In genomic region chr11:123060265-123061000, GRCh38 we compare ENCODE assay signal across 8 cellular contexts. TPM values are rescaled to one million over a fixed set of nuclear protein-coding genes. Genes with fewer than 3 reads are reported as not detected.
DNase-seq lines count a peak whose midpoint lies in the region; ATAC-seq and TF ChIP-seq lines count a peak whose summit lies in the region.

No MANE protein-coding gene starts in this region.

- H4K20me1 ChIP-seq in DOHH2 (ENCODE audit: control insufficient read depth, insufficient read depth, low read depth, low read length) = peaks cover 35% of the 10 kb centered on the region

- no peak for TF ChIP-seq POLR2A in NB4 (IDR thresholded peaks at IDR 0.05; ENCODE audit: extremely low read depth, insufficient read length)

- peaks cover 71% of the 10 kb centered on the region for H3K79me2 ChIP-seq in DOHH2 (ENCODE audit: control insufficient read depth, low read length)

- H3K4me3 Mint-ChIP-seq in chondrocyte (ENCODE audit: unreplicated experiment) = peak overlapping the region; percentile 97

- H3K27me3 Mint-ChIP-seq in chondrocyte (ENCODE audit: low read depth) = no peaks in the 10 kb centered on the region

- peak overlapping the region; percentile 100 for H3K27ac Mint-ChIP-seq in chondrocyte (ENCODE audit: unreplicated experiment)

- peak overlapping the region; percentile 93 for H3K4me2 ChIP-seq in DOHH2 (ENCODE audit: low read length)

- H3K36me3 Mint-ChIP-seq in chondrocyte (ENCODE audit: low read depth) = peaks cover 59% of the 10 kb centered on the region

- no peaks in the 10 kb centered on the region for H3K9me3 Mint-ChIP-seq in chondrocyte (ENCODE audit: low read depth)

- H3K4me1 Mint-ChIP-seq in chondrocyte (ENCODE audit: low read depth) = peaks cover 71% of the 10 kb centered on the region

- DNase-seq in NB4 (ENCODE audit: low read depth) (peak; percentile 47), chondrocyte (ENCODE audit: low spot score) (no peak), NK-92 (lab: John Stamatoyannopoulos, UW; ENCODE audit: unreplicated experiment) (no peak), NCI-H2227 (lab: John Stamatoyannopoulos, UW; ENCODE audit: unreplicated experiment) (no peak)

- peaks cover 65% of the 10 kb centered on the region for H3F3A ChIP-seq in DOHH2 (ENCODE audit: control insufficient read depth, insufficient read depth)

- H3K9me3 ChIP-seq in DOHH2 (ENCODE audit: control insufficient read depth, insufficient read depth, low read length) (no peaks in the 10 kb centered on the region), muscle layer of duodenum (ENCODE audit: control insufficient read depth in 1 of 2, low read length in 2 of 2) (no peaks in the 10 kb centered on the region)

- no peak for ATAC-seq in GM19452 (IDR thresholded peaks at IDR 0.05; ENCODE audit: unreplicated experiment)
- no peak for ATAC-seq in GM21723 (IDR thresholded peaks at IDR 0.05; ENCODE audit: unreplicated experiment)

- H3K4me3 ChIP-seq in DOHH2 (ENCODE audit: low read length) (peak overlapping the region; percentile 98), NB4 (ENCODE audit: low read depth, low read length) (peak overlapping the region; percentile 99), muscle layer of duodenum (ENCODE audit: low read depth in 1 of 2, low read length in 2 of 2) (peak overlapping the region; percentile 90 to 96)

- peaks cover 53% of the 10 kb centered on the region for H3K4me1 ChIP-seq in DOHH2 (ENCODE audit: control insufficient read depth, low read length)
- H3K4me1 ChIP-seq in muscle layer of duodenum (ENCODE audit: control insufficient read depth in 1 of 2, insufficient read depth in 2 of 2, low read length in 2 of 2) = peaks cover 34 to 70% of the 10 kb centered on the region in 2 donors

- TF ChIP-seq CTCF in DOHH2 (IDR thresholded peaks at IDR 0.05; ENCODE audit: low read depth, low read length, poor library complexity, severe bottlenecking) = no peak
- TF ChIP-seq CTCF in NB4 (IDR thresholded peaks at IDR 0.05; ENCODE audit: low read depth, low read length) = no peak
- TF ChIP-seq CTCF in chondrocyte (IDR thresholded peaks at IDR 0.05) = no peak

- no peaks in the 10 kb centered on the region for H3K27me3 ChIP-seq in DOHH2 (ENCODE audit: control insufficient read depth, low read length)
- H3K27me3 ChIP-seq in muscle layer of duodenum (ENCODE audit: low read depth, low read length) = no peaks in the 10 kb centered on the region

- H3K9me2 ChIP-seq in DOHH2 (replicated peaks; ENCODE audit: control insufficient read depth, low read length) = no peaks in the 10 kb centered on the region

- H3K36me3 ChIP-seq in DOHH2 (ENCODE audit: control insufficient read depth, low read length) (peaks cover 86% of the 10 kb centered on the region), muscle layer of duodenum (ENCODE audit: control insufficient read depth in 1 of 2, insufficient read depth in 2 of 2, low read length in 2 of 2) (peaks cover 44 to 66% of the 10 kb centered on the region in 2 donors)

- H3K27ac ChIP-seq in DOHH2 (ENCODE audit: low read depth, low read length) = peak overlapping the region; percentile 88
- peak overlapping the region; percentile 78 for H3K27ac ChIP-seq in muscle layer of duodenum (ENCODE audit: low read length)

RNA-seq across cellular contexts. Expression of gene HSPA8, which starts 1.5 kb away (rescaled TPM):
- total RNA-seq in chondrocyte = 1,112 to 1,153 TPM (median 1,138 TPM) in 3 replicates
